In genomic region chr16:28063047-28063521, GRCh38 we compare ENCODE assay signal across 9 cellular contexts. TPM values are rescaled to one million over a fixed set of nuclear protein-coding genes. Genes with fewer than 3 reads are reported as not detected.
A peak's percentile ranks its signal among the peaks of the same experiment; 100 is the strongest.
DNase-seq lines count a peak whose midpoint lies in the region; ATAC-seq and TF ChIP-seq lines count a peak whose summit lies in the region.
"Had no signal": no experiment of that assay in that cellular context is flagged by ENCODE, and none has a peak within 500 bp of the region (broad histone marks: within the 10 kb centered on the region; RNA-seq: fewer than 3 reads in every experiment).

No MANE protein-coding gene starts in this region.

- TF ChIP-seq CTCF in choroid plexus epithelial cell (conservative IDR thresholded peaks at IDR 0.05; ENCODE audit: low read depth, low read length) = no peak

- no peak overlapping the region for H3K27ac ChIP-seq in mesenchymal stem cell (ENCODE audit: low read length, poor library complexity, severe bottlenecking)
- H3K27ac ChIP-seq: pancreas had no signal

- H3K9me3 ChIP-seq in mesenchymal stem cell (ENCODE audit: control insufficient read depth, low read length) = no peaks in the 10 kb centered on the region
- H3K9me3 ChIP-seq: pancreas had no signal

- DNase-seq in stimulated activated CD4-positive, alpha-beta T cell treated with anti-CD3 and anti-CD28 coated beads, Interleukin-15, amount 100 ng/mL, for 24 hours = peak; percentile 31
- DNase-seq in stimulated activated CD4-positive, alpha-beta T cell treated with anti-CD3 and anti-CD28 coated beads, Interleukin-4, amount 100 ng/mL, for 1 hour = no peak
- DNase-seq in choroid plexus epithelial cell (ENCODE audit: low read depth) (peak; percentile 22), mesenchymal stem cell (peak; percentile 3), HuH-7 (ENCODE audit: low spot score) (no peak)
- DNase-seq in activated CD4-positive, alpha-beta T cell treated with anti-CD3 and anti-CD28 coated beads for 1 hour = no peak
- DNase-seq: pancreas had no signal

- H3K4me3 ChIP-seq in choroid plexus epithelial cell (ENCODE audit: low read depth, low read length) (no peak overlapping the region), mesenchymal stem cell (ENCODE audit: insufficient read depth in 1 of 2, low read depth in 1 of 2, low read length in 2 of 2) (peak overlapping the region in 1 of 2 experiments; percentile 42)

- no peak overlapping the region for H3K23ac ChIP-seq in mesenchymal stem cell (ENCODE audit: low read length in 2 of 2)

- 0% methylated on average over 23 of the region's 71 CpGs for WGBS in mesenchymal stem cell

- H2BK5ac ChIP-seq in mesenchymal stem cell (ENCODE audit: low read depth, low read length, poor library complexity, severe bottlenecking) = no peak overlapping the region

- H2BK15ac ChIP-seq in mesenchymal stem cell (ENCODE audit: low read depth, poor library complexity, severe bottlenecking) = no peak overlapping the region

- no peak overlapping the region for H2BK120ac ChIP-seq in mesenchymal stem cell (ENCODE audit: low read depth, low read length)

- no peaks in the 10 kb centered on the region for H3K36me3 ChIP-seq in mesenchymal stem cell (ENCODE audit: control insufficient read depth in 1 of 2, insufficient read depth in 2 of 2, low read depth in 1 of 2, low read length in 2 of 2)
- H3K36me3 ChIP-seq: pancreas had no signal

- H3K18ac ChIP-seq in mesenchymal stem cell (ENCODE audit: low read depth in 1 of 2, low read length in 2 of 2) = no peak overlapping the region

- no peak overlapping the region for H3K9ac ChIP-seq in mesenchymal stem cell (ENCODE audit: low read length)

- no peak overlapping the region for H4K8ac ChIP-seq in mesenchymal stem cell (ENCODE audit: low read length)

- no peak overlapping the region for H2BK12ac ChIP-seq in mesenchymal stem cell (ENCODE audit: low read length in 2 of 2)

- ATAC-seq in GM21737 (IDR thresholded peaks at IDR 0.05; ENCODE audit: unreplicated experiment) (no peak), HG02759 (IDR thresholded peaks at IDR 0.05; ENCODE audit: unreplicated experiment) (no peak)
- ATAC-seq: pancreas had no signal

- H2AFZ ChIP-seq in mesenchymal stem cell (ENCODE audit: low read depth, low read length) = peak overlapping the region; percentile 56

- peaks cover 73 to 80% of the 10 kb centered on the region in 2 experiments for H3K27me3 ChIP-seq in mesenchymal stem cell (ENCODE audit: control insufficient read depth in 1 of 2, insufficient read depth in 1 of 2, low read length in 2 of 2)

- H3K14ac ChIP-seq in mesenchymal stem cell (ENCODE audit: low read length in 2 of 2) = no peak overlapping the region

- no peaks in the 10 kb centered on the region for H3K79me1 ChIP-seq in mesenchymal stem cell (replicated peaks; ENCODE audit: low read length, poor library complexity, severe bottlenecking)

- H4K91ac ChIP-seq in mesenchymal stem cell (ENCODE audit: low read length) = no peak overlapping the region

- H3K4ac ChIP-seq in mesenchymal stem cell (ENCODE audit: low read depth in 1 of 2, low read length in 2 of 2) = no peak overlapping the region

- peak overlapping the region; percentile 83 for H3K4me2 ChIP-seq in mesenchymal stem cell (ENCODE audit: low read length, poor library complexity, severe bottlenecking)

- no peak overlapping the region for H2AK5ac ChIP-seq in mesenchymal stem cell (ENCODE audit: low read length, severe bottlenecking)

- peaks cover 23% of the 10 kb centered on the region for H3K4me1 ChIP-seq in mesenchymal stem cell (ENCODE audit: control insufficient read depth, insufficient read depth, low read depth, low read length)
- H3K4me1 ChIP-seq: pancreas had no signal

RNA-seq across cellular contexts. Expression of gene GSG1L, which starts 0.4 kb away (rescaled TPM):
- polyA plus RNA-seq in mesenchymal stem cell (2013, experiment 1 of 2) = not detected
- not detected for polyA plus RNA-seq in mesenchymal stem cell (2013, experiment 2 of 2)

Comparison
In these comparisons a context has a peak if more than half of its experiments do, and no peak if none do; other contexts are left out.
1. DNase-seq: peak in stimulated activated CD4-positive, alpha-beta T cell treated with anti-CD3 and anti-CD28 coated beads, Interleukin-15, amount 100 ng/mL, for 24 hours (single experiment), choroid plexus epithelial cell (single experiment) and mesenchymal stem cell (single experiment); none in stimulated activated CD4-positive, alpha-beta T cell treated with anti-CD3 and anti-CD28 coated beads, Interleukin-4, amount 100 ng/mL, for 1 hour (single experiment), activated CD4-positive, alpha-beta T cell treated with anti-CD3 and anti-CD28 coated beads for 1 hour (single experiment) and HuH-7 (single experiment).